In genomic region chr6:148358196-148358785, GRCh38 we compare ENCODE assay signal across 10 cellular contexts. TPM values are rescaled to one million over a fixed set of nuclear protein-coding genes. Genes with fewer than 3 reads are reported as not detected.
DNase-seq lines count a peak whose midpoint lies in the region; ATAC-seq and TF ChIP-seq lines count a peak whose summit lies in the region.
"Had no signal": no experiment of that assay in that cellular context is flagged by ENCODE, and none has a peak within 500 bp of the region (broad histone marks: within the 10 kb centered on the region; RNA-seq: fewer than 3 reads in every experiment).

No MANE protein-coding gene starts in this region.

- peaks cover 5% of the 10 kb centered on the region for H3K79me2 ChIP-seq in fibroblast of lung (ENCODE audit: control insufficient read depth, insufficient read depth, low read length)

- no peak overlapping the region for H2AFZ ChIP-seq in fibroblast of lung (ENCODE audit: low read length)
- H2AFZ ChIP-seq: neural progenitor cell had no signal

- no peak overlapping the region for H3K4me2 ChIP-seq in fibroblast of lung (ENCODE audit: extremely low read depth, insufficient read depth, low read length)
- H3K4me2 ChIP-seq: neural progenitor cell had no signal

- H3K27ac ChIP-seq in SK-N-MC (peak overlapping the region; percentile 92), fibroblast of lung (ENCODE audit: insufficient read depth, low read length) (no peak overlapping the region)
- H3K27ac ChIP-seq: neural progenitor cell had no signal

- no peaks in the 10 kb centered on the region for H3K27me3 ChIP-seq in fibroblast of lung (ENCODE audit: control insufficient read depth, insufficient read depth, low read length)
- H3K27me3 ChIP-seq: neural progenitor cell had no signal

- TF ChIP-seq CTCF in fibroblast of lung (conservative IDR thresholded peaks at IDR 0.05 in 1 of 2, IDR thresholded peaks at IDR 0.05 in 1 of 2; ENCODE audit: low read depth in 1 of 2, low read length in 2 of 2): no peak
- TF ChIP-seq CTCF in omental fat pad (IDR thresholded peaks at IDR 0.05): no peak

- H3K9ac ChIP-seq in SK-N-MC (ENCODE audit: insufficient read length) (peak overlapping the region; percentile 43), fibroblast of lung (ENCODE audit: insufficient read depth, low read length) (no peak overlapping the region)
- H3K9ac ChIP-seq: neural progenitor cell had no signal

- H3K36me3 ChIP-seq in SK-N-MC (ENCODE audit: insufficient read depth, low read length) (no peaks in the 10 kb centered on the region), fibroblast of lung (ENCODE audit: control insufficient read depth, insufficient read depth, low read length) (no peaks in the 10 kb centered on the region)
- H3K36me3 ChIP-seq: neural progenitor cell had no signal

- H4K20me1 ChIP-seq in fibroblast of lung (ENCODE audit: control insufficient read depth, extremely low read depth, insufficient read depth, low read length): no peaks in the 10 kb centered on the region

- peak overlapping the region; percentile 65 for H3K4me3 ChIP-seq in SK-N-MC
- no peak overlapping the region for H3K4me3 ChIP-seq in fibroblast of lung (replicated peaks in 1 of 4; ENCODE audit: control extremely low read depth in 1 of 4, insufficient read depth in 1 of 4, low read depth in 3 of 4, low read length in 4 of 4)
- H3K4me3 ChIP-seq: neural progenitor cell had no signal

- ATAC-seq in omental fat pad (ENCODE audit: low FRiP score) (peak; percentile 83), HG03280 (IDR thresholded peaks at IDR 0.05; ENCODE audit: unreplicated experiment) (no peak)
- ATAC-seq: T-cell had no signal

- peak; percentile 79 for DNase-seq in Ammon's horn (ENCODE audit: low spot score)
- DNase-seq in SK-N-MC (ENCODE audit: low read depth, low spot score): peak; percentile 67
- peak; percentile 47 to 82 for DNase-seq in fibroblast of lung (ENCODE audit: low read depth in 2 of 2)
- no peak for DNase-seq in omental fat pad (ENCODE audit: low spot score)
- DNase-seq in activated gamma-delta T cell treated with Interleukin-2 at 50 U/mL for 16 hours: no peak
- DNase-seq in OCI-M2 (lab: John Stamatoyannopoulos, UW; ENCODE audit: unreplicated experiment): no peak
- no peak for DNase-seq in OCI-M1 (lab: John Stamatoyannopoulos, UW)
- DNase-seq: T-cell had no signal

- no peaks in the 10 kb centered on the region for H3K9me3 ChIP-seq in SK-N-MC (ENCODE audit: low read depth, low read length)
- no peaks in the 10 kb centered on the region for H3K9me3 ChIP-seq in fibroblast of lung (ENCODE audit: control insufficient read depth, insufficient read depth, low read depth, low read length)

- H3K4me1 ChIP-seq in fibroblast of lung (ENCODE audit: control insufficient read depth, extremely low read depth, insufficient read depth, low read length): no peaks in the 10 kb centered on the region

RNA-seq across cellular contexts. Expression of gene SASH1, which starts 15.7 kb away (rescaled TPM):
- 21.3 and 38.6 TPM in 2 replicates for total RNA-seq in fibroblast of lung
- polyA plus RNA-seq in fibroblast of lung: 23.7 and 44.6 TPM in 2 replicates
- polyA plus RNA-seq in fibroblast of lung (2012): 14.3 and 33.1 TPM in 2 replicates
- polyA minus RNA-seq in fibroblast of lung (ENCODE audit: low replicate concordance): 37.1 and 50.2 TPM in 2 replicates
- 100 to 1,000 TPM; 142 to 214 (median 173) TPM for total RNA-seq in omental fat pad

Comparison
In these comparisons a context has a peak if more than half of its experiments do, and no peak if none do; other contexts are left out.
1. DNase-seq: peak in Ammon's horn (single experiment), SK-N-MC (single experiment) and fibroblast of lung (2 of 2); none in omental fat pad (single experiment), activated gamma-delta T cell treated with Interleukin-2 at 50 U/mL for 16 hours (single experiment), OCI-M2 (single experiment) and OCI-M1 (single experiment).